Comparison of ENCODE assay signal across 3 cellular contexts in genomic region chr16:58814348-58814801, GRCh38.
TF ChIP-seq lines count a peak whose summit lies in the region.

No MANE protein-coding gene starts in this region.

TF ChIP-seq in GM23338, 12 proteins besides CTCF, POLR2A, EP300 and RAD21 (continued from another document and continues in another):
- TF ChIP-seq ZNF331 (CRISPR knock-in tag; IDR thresholded peaks at IDR 0.05; ENCODE audit: low read depth) (no peak), ETS1 (IDR thresholded peaks at IDR 0.05) (no peak), POLR2AphosphoS5 (IDR thresholded peaks at IDR 0.05; ENCODE audit: low read depth) (no peak), ZNF114 (CRISPR knock-in tag; IDR thresholded peaks at IDR 0.05) (no peak), REST (IDR thresholded peaks at IDR 0.05; ENCODE audit: unreplicated experiment) (no peak)

TF ChIP-seq in WTC11, 78 proteins besides CTCF, POLR2A, EP300 and RAD21:
- TF ChIP-seq ETV6 (CRISPR knock-in tag; IDR thresholded peaks at IDR 0.05): no peak
- TF ChIP-seq MXD4 (CRISPR knock-in tag; IDR thresholded peaks at IDR 0.05; ENCODE audit: borderline replicate concordance): no peak
TF ChIP-seq in WTC11: peak in this region for 0.

TF ChIP-seq in H1, 55 proteins besides CTCF, POLR2A, EP300 and RAD21 (continued from another document):
- TF ChIP-seq ASH2L (IDR thresholded peaks at IDR 0.05; ENCODE audit: low read length): peak; percentile 34
